In the genomic region with DNA sequence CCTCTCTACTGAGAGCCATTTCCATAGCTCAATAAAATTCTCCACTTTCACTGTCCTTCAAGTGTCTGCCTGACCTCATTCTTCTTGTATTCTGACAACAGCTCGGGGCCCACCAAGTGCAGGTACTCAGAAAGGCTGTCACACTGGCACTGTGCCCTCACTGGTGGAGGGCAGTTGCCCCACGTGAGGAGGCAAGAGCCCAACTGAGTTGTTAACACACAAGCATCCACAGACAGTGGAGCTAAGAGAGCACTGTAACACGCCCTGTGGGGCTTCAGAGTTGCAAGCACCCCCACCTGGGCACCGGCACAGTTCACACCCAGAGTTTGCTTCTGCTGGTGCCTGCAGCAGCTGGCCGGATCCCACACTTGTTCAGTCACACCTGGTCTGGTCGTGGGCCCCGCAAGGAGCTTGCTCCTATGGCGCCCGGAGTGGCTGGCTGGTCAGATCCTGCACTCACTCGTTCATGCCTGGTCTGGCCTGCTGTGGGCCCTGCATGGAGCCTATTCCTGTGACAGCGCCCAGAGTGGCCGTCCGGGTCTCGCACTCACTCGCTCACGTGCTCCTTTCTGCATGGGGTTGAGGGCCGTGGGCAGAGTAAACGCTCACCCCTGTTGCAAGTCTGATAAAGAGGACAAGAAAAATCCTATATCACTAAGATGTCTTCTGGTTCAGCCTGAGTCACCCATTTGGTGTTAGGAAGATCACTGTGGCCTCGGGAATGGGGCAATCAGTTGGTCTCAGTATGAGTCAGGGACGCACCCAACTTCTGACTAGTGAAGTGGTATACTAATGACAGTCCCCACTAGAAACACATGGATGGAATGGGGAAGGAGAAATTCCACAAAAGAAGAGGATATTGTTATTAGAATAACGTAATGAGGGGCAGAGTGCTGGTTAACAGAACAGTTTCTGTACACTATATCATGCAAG, we compare ENCODE assay signal across 1 cellular context.
TF ChIP-seq lines count a peak whose summit lies in the region.

No MANE protein-coding gene starts in this region.

TF ChIP-seq in GM23338, 12 proteins besides CTCF, POLR2A, EP300 and RAD21 (continued from another document):
- TF ChIP-seq, protein P1, sequence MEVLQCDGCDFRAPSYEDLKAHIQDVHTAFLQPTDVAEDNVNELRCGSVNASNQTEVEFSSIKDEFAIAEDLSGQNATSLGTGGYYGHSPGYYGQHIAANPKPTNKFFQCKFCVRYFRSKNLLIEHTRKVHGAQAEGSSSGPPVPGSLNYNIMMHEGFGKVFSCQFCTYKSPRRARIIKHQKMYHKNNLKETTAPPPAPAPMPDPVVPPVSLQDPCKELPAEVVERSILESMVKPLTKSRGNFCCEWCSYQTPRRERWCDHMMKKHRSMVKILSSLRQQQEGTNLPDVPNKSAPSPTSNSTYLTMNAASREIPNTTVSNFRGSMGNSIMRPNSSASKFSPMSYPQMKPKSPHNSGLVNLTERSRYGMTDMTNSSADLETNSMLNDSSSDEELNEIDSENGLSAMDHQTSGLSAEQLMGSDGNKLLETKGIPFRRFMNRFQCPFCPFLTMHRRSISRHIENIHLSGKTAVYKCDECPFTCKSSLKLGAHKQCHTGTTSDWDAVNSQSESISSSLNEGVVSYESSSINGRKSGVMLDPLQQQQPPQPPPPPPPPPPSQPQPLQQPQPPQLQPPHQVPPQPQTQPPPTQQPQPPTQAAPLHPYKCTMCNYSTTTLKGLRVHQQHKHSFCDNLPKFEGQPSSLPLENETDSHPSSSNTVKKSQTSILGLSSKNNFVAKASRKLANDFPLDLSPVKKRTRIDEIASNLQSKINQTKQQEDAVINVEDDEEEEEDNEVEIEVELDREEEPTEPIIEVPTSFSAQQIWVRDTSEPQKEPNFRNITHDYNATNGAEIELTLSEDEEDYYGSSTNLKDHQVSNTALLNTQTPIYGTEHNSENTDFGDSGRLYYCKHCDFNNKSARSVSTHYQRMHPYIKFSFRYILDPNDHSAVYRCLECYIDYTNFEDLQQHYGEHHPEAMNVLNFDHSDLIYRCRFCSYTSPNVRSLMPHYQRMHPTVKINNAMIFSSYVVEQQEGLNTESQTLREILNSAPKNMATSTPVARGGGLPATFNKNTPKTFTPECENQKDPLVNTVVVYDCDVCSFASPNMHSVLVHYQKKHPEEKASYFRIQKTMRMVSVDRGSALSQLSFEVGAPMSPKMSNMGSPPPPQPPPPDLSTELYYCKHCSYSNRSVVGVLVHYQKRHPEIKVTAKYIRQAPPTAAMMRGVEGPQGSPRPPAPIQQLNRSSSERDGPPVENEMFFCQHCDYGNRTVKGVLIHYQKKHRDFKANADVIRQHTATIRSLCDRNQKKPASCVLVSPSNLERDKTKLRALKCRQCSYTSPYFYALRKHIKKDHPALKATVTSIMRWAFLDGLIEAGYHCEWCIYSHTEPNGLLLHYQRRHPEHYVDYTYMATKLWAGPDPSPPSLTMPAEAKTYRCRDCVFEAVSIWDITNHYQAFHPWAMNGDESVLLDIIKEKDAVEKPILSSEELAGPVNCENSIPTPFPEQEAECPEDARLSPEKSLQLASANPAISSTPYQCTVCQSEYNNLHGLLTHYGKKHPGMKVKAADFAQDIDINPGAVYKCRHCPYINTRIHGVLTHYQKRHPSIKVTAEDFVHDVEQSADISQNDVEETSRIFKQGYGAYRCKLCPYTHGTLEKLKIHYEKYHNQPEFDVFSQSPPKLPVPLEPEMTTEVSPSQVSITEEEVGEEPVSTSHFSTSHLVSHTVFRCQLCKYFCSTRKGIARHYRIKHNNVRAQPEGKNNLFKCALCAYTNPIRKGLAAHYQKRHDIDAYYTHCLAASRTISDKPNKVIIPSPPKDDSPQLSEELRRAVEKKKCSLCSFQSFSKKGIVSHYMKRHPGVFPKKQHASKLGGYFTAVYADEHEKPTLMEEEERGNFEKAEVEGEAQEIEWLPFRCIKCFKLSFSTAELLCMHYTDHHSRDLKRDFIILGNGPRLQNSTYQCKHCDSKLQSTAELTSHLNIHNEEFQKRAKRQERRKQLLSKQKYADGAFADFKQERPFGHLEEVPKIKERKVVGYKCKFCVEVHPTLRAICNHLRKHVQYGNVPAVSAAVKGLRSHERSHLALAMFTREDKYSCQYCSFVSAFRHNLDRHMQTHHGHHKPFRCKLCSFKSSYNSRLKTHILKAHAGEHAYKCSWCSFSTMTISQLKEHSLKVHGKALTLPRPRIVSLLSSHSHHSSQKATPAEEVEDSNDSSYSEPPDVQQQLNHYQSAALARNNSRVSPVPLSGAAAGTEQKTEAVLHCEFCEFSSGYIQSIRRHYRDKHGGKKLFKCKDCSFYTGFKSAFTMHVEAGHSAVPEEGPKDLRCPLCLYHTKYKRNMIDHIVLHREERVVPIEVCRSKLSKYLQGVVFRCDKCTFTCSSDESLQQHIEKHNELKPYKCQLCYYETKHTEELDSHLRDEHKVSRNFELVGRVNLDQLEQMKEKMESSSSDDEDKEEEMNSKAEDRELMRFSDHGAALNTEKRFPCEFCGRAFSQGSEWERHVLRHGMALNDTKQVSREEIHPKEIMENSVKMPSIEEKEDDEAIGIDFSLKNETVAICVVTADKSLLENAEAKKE (CRISPR knock-in tag; IDR thresholded peaks at IDR 0.05), result no peak
- TF ChIP-seq JUNB (IDR thresholded peaks at IDR 0.05; ENCODE audit: unreplicated experiment) (no peak), EZH2 (IDR thresholded peaks at IDR 0.05; ENCODE audit: low read depth, unreplicated experiment) (no peak), NANOG (IDR thresholded peaks at IDR 0.05; ENCODE audit: borderline replicate concordance) (no peak), ZNF114 (CRISPR knock-in tag; IDR thresholded peaks at IDR 0.05) (no peak)
- TF ChIP-seq, protein P2, sequence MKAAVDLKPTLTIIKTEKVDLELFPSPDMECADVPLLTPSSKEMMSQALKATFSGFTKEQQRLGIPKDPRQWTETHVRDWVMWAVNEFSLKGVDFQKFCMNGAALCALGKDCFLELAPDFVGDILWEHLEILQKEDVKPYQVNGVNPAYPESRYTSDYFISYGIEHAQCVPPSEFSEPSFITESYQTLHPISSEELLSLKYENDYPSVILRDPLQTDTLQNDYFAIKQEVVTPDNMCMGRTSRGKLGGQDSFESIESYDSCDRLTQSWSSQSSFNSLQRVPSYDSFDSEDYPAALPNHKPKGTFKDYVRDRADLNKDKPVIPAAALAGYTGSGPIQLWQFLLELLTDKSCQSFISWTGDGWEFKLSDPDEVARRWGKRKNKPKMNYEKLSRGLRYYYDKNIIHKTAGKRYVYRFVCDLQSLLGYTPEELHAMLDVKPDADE (IDR thresholded peaks at IDR 0.05), result no peak
- TF ChIP-seq, protein P3, sequence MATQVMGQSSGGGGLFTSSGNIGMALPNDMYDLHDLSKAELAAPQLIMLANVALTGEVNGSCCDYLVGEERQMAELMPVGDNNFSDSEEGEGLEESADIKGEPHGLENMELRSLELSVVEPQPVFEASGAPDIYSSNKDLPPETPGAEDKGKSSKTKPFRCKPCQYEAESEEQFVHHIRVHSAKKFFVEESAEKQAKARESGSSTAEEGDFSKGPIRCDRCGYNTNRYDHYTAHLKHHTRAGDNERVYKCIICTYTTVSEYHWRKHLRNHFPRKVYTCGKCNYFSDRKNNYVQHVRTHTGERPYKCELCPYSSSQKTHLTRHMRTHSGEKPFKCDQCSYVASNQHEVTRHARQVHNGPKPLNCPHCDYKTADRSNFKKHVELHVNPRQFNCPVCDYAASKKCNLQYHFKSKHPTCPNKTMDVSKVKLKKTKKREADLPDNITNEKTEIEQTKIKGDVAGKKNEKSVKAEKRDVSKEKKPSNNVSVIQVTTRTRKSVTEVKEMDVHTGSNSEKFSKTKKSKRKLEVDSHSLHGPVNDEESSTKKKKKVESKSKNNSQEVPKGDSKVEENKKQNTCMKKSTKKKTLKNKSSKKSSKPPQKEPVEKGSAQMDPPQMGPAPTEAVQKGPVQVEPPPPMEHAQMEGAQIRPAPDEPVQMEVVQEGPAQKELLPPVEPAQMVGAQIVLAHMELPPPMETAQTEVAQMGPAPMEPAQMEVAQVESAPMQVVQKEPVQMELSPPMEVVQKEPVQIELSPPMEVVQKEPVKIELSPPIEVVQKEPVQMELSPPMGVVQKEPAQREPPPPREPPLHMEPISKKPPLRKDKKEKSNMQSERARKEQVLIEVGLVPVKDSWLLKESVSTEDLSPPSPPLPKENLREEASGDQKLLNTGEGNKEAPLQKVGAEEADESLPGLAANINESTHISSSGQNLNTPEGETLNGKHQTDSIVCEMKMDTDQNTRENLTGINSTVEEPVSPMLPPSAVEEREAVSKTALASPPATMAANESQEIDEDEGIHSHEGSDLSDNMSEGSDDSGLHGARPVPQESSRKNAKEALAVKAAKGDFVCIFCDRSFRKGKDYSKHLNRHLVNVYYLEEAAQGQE (IDR thresholded peaks at IDR 0.05; ENCODE audit: unreplicated experiment), result no peak
